Comparison of ENCODE assay signal across 1 cellular context in genomic region chr7:74084722-74085578, GRCh38.
TF ChIP-seq lines count a peak whose summit lies in the region.

No MANE protein-coding gene starts in this region.

TF ChIP-seq in H1, 55 proteins besides CTCF, POLR2A, EP300 and RAD21:
- TF ChIP-seq POU5F1 (IDR thresholded peaks at IDR 0.05; ENCODE audit: low read depth, low read length) (no peak), TAF1 (IDR thresholded peaks at IDR 0.05; ENCODE audit: low read depth, low read length) (0 out of 2 replicates have a peak, but pooled peaks have one; percentile 4)
